Comparison of ENCODE assay signal across 11 cellular contexts in the genomic region with DNA sequence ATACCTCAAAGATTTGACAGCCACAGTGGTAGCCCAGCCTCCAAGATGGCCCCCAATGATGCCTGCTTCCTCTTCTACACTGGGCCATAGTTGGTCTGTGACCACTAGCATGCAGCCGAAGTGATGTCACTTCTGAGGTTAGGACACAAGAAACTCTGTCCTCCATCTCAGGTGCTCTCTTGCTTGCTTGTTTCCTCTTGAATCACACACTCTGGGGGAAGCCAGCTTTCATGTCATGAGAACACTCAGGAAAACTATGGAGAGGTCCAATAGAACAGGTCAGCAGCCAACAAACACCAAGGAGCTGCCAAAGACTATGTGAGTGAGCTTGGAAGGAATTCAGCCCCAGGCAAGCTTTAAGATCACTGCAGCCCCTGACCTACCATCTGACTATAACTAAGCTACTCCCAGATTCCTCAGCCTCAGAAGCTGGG. TPM values are rescaled to one million over a fixed set of nuclear protein-coding genes. Genes with fewer than 3 reads are reported as not detected.
DNase-seq lines count a peak whose midpoint lies in the region; ATAC-seq and TF ChIP-seq lines count a peak whose summit lies in the region.
"Had no signal": no experiment of that assay in that cellular context is flagged by ENCODE, and none has a peak within 500 bp of the region (broad histone marks: within the 10 kb centered on the region; RNA-seq: fewer than 3 reads in every experiment).

No MANE protein-coding gene starts in this region.

- BruUV-seq in PC-9 (replicated peaks; lab: Mats Ljungman, UMichigan), result no TSS peak

- H4K20me1 ChIP-seq in PC-9 (ENCODE audit: insufficient read depth), result no peaks in the 10 kb centered on the region

- intact Hi-C loops in PC-9 (cut with micrococcal nuclease; ENCODE audit: unreplicated experiment) (loop anchor here (1.0 to 10.0 kb wide), 3 partner anchors 144 to 324 kb away; no protein-coding TSS in a partner anchor), sigmoid colon (cut with DNase I) (loop anchor here (5.0 kb wide), 2 partner anchors 82 to 483 kb away; a partner anchor contains a TSS)
- intact Hi-C loops in naive thymus-derived CD4-positive, alpha-beta T cell (cut with micrococcal nuclease), result loop anchor here (5.0 kb wide), 6 partner anchors 33 to 877 kb away; a partner anchor contains a TSS

- POLR2A ChIA-PET in PC-9 (lab: Charles Lee; ENCODE audit: unreplicated experiment), result interaction anchor here (0.6 to 1.1 kb wide), 4 partner anchors 71 to 386 kb away, joined by 3 to 8 read pairs (median 6); a partner anchor contains a TSS
- POLR2A ChIA-PET in naive thymus-derived CD4-positive, alpha-beta T cell (lab: Charles Lee), result interaction anchor here (0.9 kb wide), 1 partner anchor 72 kb away, joined by 3 read pairs; a partner anchor contains a TSS

- TF ChIP-seq POLR2A in sigmoid colon (IDR thresholded peaks at IDR 0.05), result no peak

- peaks cover 42% of the 10 kb centered on the region for H3K79me2 ChIP-seq in PC-9 (ENCODE audit: low read depth)

- ATAC-seq in naive thymus-derived CD4-positive, alpha-beta T cell, result no peak
- no peak for ATAC-seq in GM19351 (IDR thresholded peaks at IDR 0.05; ENCODE audit: unreplicated experiment)
- no peak for ATAC-seq in GM21576 (IDR thresholded peaks at IDR 0.05; ENCODE audit: unreplicated experiment)
- ATAC-seq in GM21447 (IDR thresholded peaks at IDR 0.05; ENCODE audit: unreplicated experiment), result no peak
- ATAC-seq: stimulated activated memory B cell treated with anti-CD40 and anti-IgM and Interleukin-4, amounts not matched to agents 10 μg/mL and 1 μg/mL and 100 μg/mL, for 72 hours had no signal

- H3K9me3 ChIP-seq in PC-9 (ENCODE audit: insufficient read depth, low read depth), result no peaks in the 10 kb centered on the region
- H3K9me3 ChIP-seq in sigmoid colon, result no peaks in the 10 kb centered on the region
- no peaks in the 10 kb centered on the region for H3K9me3 ChIP-seq in naive thymus-derived CD4-positive, alpha-beta T cell (ENCODE audit: control insufficient read depth in 2 of 3, low read length in 3 of 3)

- H3K4me2 ChIP-seq in PC-9, result peak overlapping the region; percentile 98

- H3K36me3 ChIP-seq in PC-9 (ENCODE audit: low read depth), result no peaks in the 10 kb centered on the region
- no peaks in the 10 kb centered on the region for H3K36me3 ChIP-seq in sigmoid colon
- H3K36me3 ChIP-seq in naive thymus-derived CD4-positive, alpha-beta T cell (ENCODE audit: control insufficient read depth in 2 of 3, insufficient read depth in 3 of 3, low read length in 3 of 3), result peaks cover 0 to 10% (median 0%) of the 10 kb centered on the region in 3 experiments

- no peak overlapping the region for H2AFZ ChIP-seq in PC-9
- H2AFZ ChIP-seq: parathyroid adenoma had no signal

- TF ChIP-seq CTCF in PC-9 (conservative IDR thresholded peaks at IDR 0.05), result no peak
- no peak for TF ChIP-seq CTCF in fibroblast of mammary gland (conservative IDR thresholded peaks at IDR 0.05; ENCODE audit: control insufficient read depth, insufficient read depth, low read depth, low read length)
- TF ChIP-seq CTCF in sigmoid colon (IDR thresholded peaks at IDR 0.05), result no peak

- peaks cover 33% of the 10 kb centered on the region for H3F3A ChIP-seq in PC-9 (ENCODE audit: insufficient read depth, low read depth)

- H3K27me3 Mint-ChIP-seq in naive thymus-derived CD4-positive, alpha-beta T cell, result no peaks in the 10 kb centered on the region
- H3K27me3 Mint-ChIP-seq: stimulated activated memory B cell treated with anti-CD40 and anti-IgM and Interleukin-4, amounts not matched to agents 10 μg/mL and 1 μg/mL and 100 μg/mL, for 72 hours had no signal

- H3K36me3 Mint-ChIP-seq in naive thymus-derived CD4-positive, alpha-beta T cell, result peaks cover 0 to 11% (median 0%) of the 10 kb centered on the region in 5 donors

- H3K9me3 Mint-ChIP-seq in naive thymus-derived CD4-positive, alpha-beta T cell, result peaks cover 0 to 3% (median 0%) of the 10 kb centered on the region in 11 donors
- H3K9me3 Mint-ChIP-seq: stimulated activated memory B cell treated with anti-CD40 and anti-IgM and Interleukin-4, amounts not matched to agents 10 μg/mL and 1 μg/mL and 100 μg/mL, for 72 hours had no signal

- H3K27me3 ChIP-seq in PC-9 (ENCODE audit: insufficient read depth, low read depth) (no peaks in the 10 kb centered on the region), sigmoid colon (no peaks in the 10 kb centered on the region)
- H3K27me3 ChIP-seq in naive thymus-derived CD4-positive, alpha-beta T cell (ENCODE audit: control insufficient read depth in 2 of 2, insufficient read depth in 2 of 2, low read length in 2 of 2), result no peaks in the 10 kb centered on the region

- peak; percentile 98 for DNase-seq in ELR (ENCODE audit: low read depth)
- DNase-seq in PC-9, result peak; percentile 70 to 99
- DNase-seq in fibroblast of mammary gland (ENCODE audit: low read depth), result peak; percentile 91
- DNase-seq in sigmoid colon, result no peak
- no peak for DNase-seq in naive thymus-derived CD4-positive, alpha-beta T cell
- DNase-seq: activated CD8-positive, alpha-beta memory T cell treated with anti-CD3 and anti-CD28 coated beads, Interleukin-2, amount 50 U/mL, for 48 hours had no signal

- H3K4me1 ChIP-seq in PC-9 (replicated peaks; ENCODE audit: insufficient read depth), result peaks cover 39% of the 10 kb centered on the region
- peaks cover 0 to 38% (median 22%) of the 10 kb centered on the region in 4 donors for H3K4me1 ChIP-seq in sigmoid colon
- H3K4me1 ChIP-seq in naive thymus-derived CD4-positive, alpha-beta T cell (ENCODE audit: control insufficient read depth in 2 of 2, insufficient read depth in 2 of 2, low read length in 2 of 2), result peaks cover 7 to 19% of the 10 kb centered on the region in 2 donors

- TF ChIP-seq EP300 in sigmoid colon (IDR thresholded peaks at IDR 0.05), result no peak

- no peaks in the 10 kb centered on the region for H3K9me2 ChIP-seq in PC-9 (ENCODE audit: insufficient read depth)

- peaks cover 22 to 31% (median 29%) of the 10 kb centered on the region in 7 donors for H3K4me1 Mint-ChIP-seq in naive thymus-derived CD4-positive, alpha-beta T cell

- H3K27ac ChIP-seq in PC-9 (peak overlapping the region; percentile 96), sigmoid colon (peak overlapping the region; percentile 23 to 99 (median 38))
- H3K27ac ChIP-seq in naive thymus-derived CD4-positive, alpha-beta T cell (ENCODE audit: low read depth, low read length), result no peak overlapping the region
- H3K27ac ChIP-seq: parathyroid adenoma had no signal

- CTCF ChIA-PET in PC-9 (lab: Charles Lee), result interaction anchor here (0.5 to 1.0 kb wide), 2 partner anchors 23 to 211 kb away, joined by 3 to 6 read pairs; no protein-coding TSS in a partner anchor
- CTCF ChIA-PET in naive thymus-derived CD4-positive, alpha-beta T cell (lab: Charles Lee), result interaction anchor here (0.8 kb wide), 1 partner anchor 666 kb away, joined by 5 read pairs; no protein-coding TSS in a partner anchor

- H3K4me3 ChIP-seq in PC-9, result no peak overlapping the region
- no peak overlapping the region for H3K4me3 ChIP-seq in fibroblast of mammary gland (ENCODE audit: control insufficient read depth, low read depth, low read length)
- no peak overlapping the region for H3K4me3 ChIP-seq in sigmoid colon
- H3K4me3 ChIP-seq in naive thymus-derived CD4-positive, alpha-beta T cell (ENCODE audit: low read length), result no peak overlapping the region

- H3K4me3 Mint-ChIP-seq in naive thymus-derived CD4-positive, alpha-beta T cell, result peak overlapping the region in 1 of 10 donors; percentile 20
- H3K4me3 Mint-ChIP-seq: stimulated activated memory B cell treated with anti-CD40 and anti-IgM and Interleukin-4, amounts not matched to agents 10 μg/mL and 1 μg/mL and 100 μg/mL, for 72 hours had no signal

- H3K27ac Mint-ChIP-seq in naive thymus-derived CD4-positive, alpha-beta T cell, result peak overlapping the region in 4 of 9 donors; percentile 9 to 59 (median 26)
- H3K27ac Mint-ChIP-seq: stimulated activated memory B cell treated with anti-CD40 and anti-IgM and Interleukin-4, amounts not matched to agents 10 μg/mL and 1 μg/mL and 100 μg/mL, for 72 hours had no signal

- WGBS in sigmoid colon, 2 donors, result 89 to 92% methylated on average over 1 of the region's 1 CpG

RNA-seq across cellular contexts. Expression of a gene that starts 3.3 kb away (rescaled TPM):
- total RNA-seq in PC-9 (2021) (53.5 and 65.0 TPM in 2 replicates), sigmoid colon (10 to 100 TPM; 12.1 to 17.6 (median 16.1) TPM)
- polyA plus RNA-seq in sigmoid colon, result 10 to 100 TPM in 2 of 3 donors, 1 to 10 TPM in 1; 3.2 to 12.8 (median 10.2) TPM
- total RNA-seq in naive thymus-derived CD4-positive, alpha-beta T cell, result 10 to 100 TPM; 22.9 to 45.2 (median 25.9) TPM
- polyA plus RNA-seq in naive thymus-derived CD4-positive, alpha-beta T cell, result 10 to 100 TPM in 1 of 2 donors, 1 to 10 TPM in 1; 9.3 to 11.0 TPM

Comparison
In these comparisons a context has a peak if more than half of its experiments do, and no peak if none do; other contexts are left out.
1. DNase-seq: peak in ELR (single experiment), PC-9 (2 of 2) and fibroblast of mammary gland (single experiment); none in sigmoid colon (single experiment) and naive thymus-derived CD4-positive, alpha-beta T cell (0 of 9).